ENCODE assay signal across 2 cellular contexts in the genomic region with DNA sequence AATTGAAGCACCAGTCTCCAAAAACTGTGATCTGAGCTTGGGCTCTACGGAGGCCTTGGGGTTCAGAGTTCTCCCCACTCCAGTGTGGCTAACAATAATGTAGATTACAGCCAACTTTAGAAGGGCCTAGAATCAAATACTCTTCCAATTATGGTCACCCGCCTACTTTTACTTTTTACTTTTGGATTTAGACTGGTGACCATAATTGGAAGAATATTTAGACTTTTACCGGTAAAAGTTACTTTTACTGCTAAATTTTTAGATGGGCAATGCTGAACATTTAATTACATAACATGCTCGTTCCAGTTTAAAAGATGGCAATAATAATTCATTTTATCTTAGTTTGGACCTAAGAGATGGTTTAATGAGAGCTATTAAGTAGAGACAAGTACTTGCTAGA.
TF ChIP-seq lines count a peak whose summit lies in the region.

No MANE protein-coding gene starts in this region.

TF ChIP-seq in liver, 16 proteins besides CTCF, POLR2A, EP300 and RAD21:
- TF ChIP-seq, protein P1, sequence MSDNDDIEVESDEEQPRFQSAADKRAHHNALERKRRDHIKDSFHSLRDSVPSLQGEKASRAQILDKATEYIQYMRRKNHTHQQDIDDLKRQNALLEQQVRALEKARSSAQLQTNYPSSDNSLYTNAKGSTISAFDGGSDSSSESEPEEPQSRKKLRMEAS (IDR thresholded peaks at IDR 0.05), result peak; percentile 2
- TF ChIP-seq HNF4A (conservative IDR thresholded peaks at IDR 0.05) (no peak), HNF4G (IDR thresholded peaks at IDR 0.05) (no peak)
- TF ChIP-seq, protein P2, sequence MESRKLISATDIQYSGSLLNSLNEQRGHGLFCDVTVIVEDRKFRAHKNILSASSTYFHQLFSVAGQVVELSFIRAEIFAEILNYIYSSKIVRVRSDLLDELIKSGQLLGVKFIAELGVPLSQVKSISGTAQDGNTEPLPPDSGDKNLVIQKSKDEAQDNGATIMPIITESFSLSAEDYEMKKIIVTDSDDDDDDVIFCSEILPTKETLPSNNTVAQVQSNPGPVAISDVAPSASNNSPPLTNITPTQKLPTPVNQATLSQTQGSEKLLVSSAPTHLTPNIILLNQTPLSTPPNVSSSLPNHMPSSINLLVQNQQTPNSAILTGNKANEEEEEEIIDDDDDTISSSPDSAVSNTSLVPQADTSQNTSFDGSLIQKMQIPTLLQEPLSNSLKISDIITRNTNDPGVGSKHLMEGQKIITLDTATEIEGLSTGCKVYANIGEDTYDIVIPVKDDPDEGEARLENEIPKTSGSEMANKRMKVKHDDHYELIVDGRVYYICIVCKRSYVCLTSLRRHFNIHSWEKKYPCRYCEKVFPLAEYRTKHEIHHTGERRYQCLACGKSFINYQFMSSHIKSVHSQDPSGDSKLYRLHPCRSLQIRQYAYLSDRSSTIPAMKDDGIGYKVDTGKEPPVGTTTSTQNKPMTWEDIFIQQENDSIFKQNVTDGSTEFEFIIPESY (IDR thresholded peaks at IDR 0.05), result peak; percentile 39

TF ChIP-seq in HepG2, 621 proteins besides CTCF, POLR2A, EP300 and RAD21:
- no peak for TF ChIP-seq HNRNPH1 (optimal IDR thresholded peaks at IDR 0.05; ENCODE audit: low read depth, low read length)
- TF ChIP-seq NBN (conservative IDR thresholded peaks at IDR 0.05), result no peak
- TF ChIP-seq ZKSCAN5 (CRISPR knock-in tag; IDR thresholded peaks at IDR 0.05), result no peak
- TF ChIP-seq CREBL2 (CRISPR knock-in tag; IDR thresholded peaks at IDR 0.05; ENCODE audit: borderline replicate concordance), result no peak
- TF ChIP-seq ZNF263 (CRISPR knock-in tag; IDR thresholded peaks at IDR 0.05), result no peak
- no peak for TF ChIP-seq NCOA2 (CRISPR knock-in tag; IDR thresholded peaks at IDR 0.05)
- no peak for TF ChIP-seq JUN (CRISPR knock-in tag; IDR thresholded peaks at IDR 0.05)
- no peak for TF ChIP-seq ZSCAN9 (CRISPR knock-in tag; IDR thresholded peaks at IDR 0.05; ENCODE audit: borderline replicate concordance)
- no peak for TF ChIP-seq ZSCAN30 (CRISPR knock-in tag; IDR thresholded peaks at IDR 0.05)
- no peak for TF ChIP-seq ZNF12 (CRISPR knock-in tag; IDR thresholded peaks at IDR 0.05)
